Comparison of ENCODE assay signal across 20 cellular contexts in the genomic region with DNA sequence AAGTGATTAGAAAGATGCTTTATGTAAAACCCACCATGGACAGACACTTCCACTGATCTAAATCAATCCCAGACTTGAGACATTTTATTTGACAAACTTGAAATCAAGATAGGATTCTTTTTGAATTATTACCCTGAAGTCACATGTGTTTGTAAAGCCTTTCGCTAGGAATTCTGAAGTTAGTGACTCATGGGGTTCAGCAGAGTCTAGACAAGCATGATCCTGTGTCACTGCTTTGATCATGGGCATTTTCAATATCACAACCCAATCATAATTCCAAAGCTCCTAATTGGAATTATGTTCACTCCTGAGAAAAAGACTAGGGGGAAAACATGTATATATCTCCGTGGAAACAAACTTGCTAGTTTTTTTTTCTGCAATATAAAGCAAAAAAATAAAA.
DNase-seq lines count a peak whose midpoint lies in the region; TF ChIP-seq lines count a peak whose summit lies in the region.
"Had no signal": no experiment of that assay in that cellular context is flagged by ENCODE, and none has a peak within 500 bp of the region (broad histone marks: within the 10 kb centered on the region; RNA-seq: fewer than 3 reads in every experiment).

No MANE protein-coding gene starts in this region.

- BruUV-seq in mammary epithelial cell (replicated peaks; lab: Mats Ljungman, UMichigan) = no TSS peak

- H3K79me2 ChIP-seq in mammary epithelial cell (ENCODE audit: insufficient read depth, low read length) = no peaks in the 10 kb centered on the region

- no peak overlapping the region for H3K4me2 ChIP-seq in mammary epithelial cell (ENCODE audit: insufficient read depth, low read depth, low read length)

- CTCF ChIA-PET in mammary epithelial cell (lab: Charles Lee; ENCODE audit: low non-redundant PET) = interaction anchor here (0.7 kb wide), 1 partner anchor 89 kb away, joined by 7 read pairs; no protein-coding TSS in a partner anchor

- H2AFZ ChIP-seq in mammary epithelial cell (ENCODE audit: low read depth, low read length) = no peak overlapping the region

- H3K36me3 ChIP-seq in mammary epithelial cell (ENCODE audit: insufficient read depth, low read length) = no peaks in the 10 kb centered on the region
- no peaks in the 10 kb centered on the region for H3K36me3 ChIP-seq in BE2C
- H3K36me3 ChIP-seq: WERI-Rb-1 had no signal

- intact Hi-C loops in mammary epithelial cell (cut with micrococcal nuclease) = no loop called here

- no peaks in the 10 kb centered on the region for H4K20me1 ChIP-seq in mammary epithelial cell (ENCODE audit: insufficient read depth, low read length)

- H3K4me1 ChIP-seq in mammary epithelial cell (ENCODE audit: insufficient read depth, low read length) (no peaks in the 10 kb centered on the region), BE2C (no peaks in the 10 kb centered on the region)
- H3K4me1 ChIP-seq: psoas muscle had no signal

- H3K9me3 ChIP-seq in mammary epithelial cell (replicated peaks; ENCODE audit: insufficient read depth, low read length) (no peaks in the 10 kb centered on the region), BE2C (no peaks in the 10 kb centered on the region)
- H3K9me3 ChIP-seq: psoas muscle had no signal

- H3K9ac ChIP-seq in mammary epithelial cell (ENCODE audit: insufficient read depth, low read length) = no peak overlapping the region

- in situ Hi-C loops in Caki2 (cut with HindIII; ENCODE audit: low pct_unique_long_range_greater_than_20kb, low sequenced_read_pairs) = no loop called here
- in situ Hi-C loops in mammary epithelial cell (cut with MboI; ENCODE audit: low sequenced_read_pairs in 2 of 2) = no loop called here

- H3K4me3 ChIP-seq in mammary epithelial cell (replicated peaks in 1 of 3; ENCODE audit: insufficient read depth in 1 of 3, low read depth in 2 of 3, low read length in 3 of 3) (no peak overlapping the region), BE2C (ENCODE audit: low read depth, low read length) (no peak overlapping the region)
- H3K4me3 ChIP-seq: psoas muscle had no signal

- TF ChIP-seq CTCF in mammary epithelial cell (conservative IDR thresholded peaks at IDR 0.05 in 1 of 2, IDR thresholded peaks at IDR 0.05 in 1 of 2; ENCODE audit: extremely low read depth in 1 of 2, insufficient read depth in 1 of 2, low read depth in 1 of 2, low read length in 2 of 2) (no peak), BE2C (IDR thresholded peaks at IDR 0.05; ENCODE audit: low read depth, low read length) (no peak)

- DNase-seq in Caki2 (ENCODE audit: low read depth) (peak; percentile 2), NCI-H226 (peak; percentile 5), mammary epithelial cell (peak; percentile 19), myocyte (ENCODE audit: low read depth) (peak; percentile 18), NCI-H345 treated with DMSO at 0.1 percent for 48 hours (lab: John Stamatoyannopoulos, UW; ENCODE audit: unreplicated experiment) (no peak), mesenteric fat pad (ENCODE audit: low spot score) (no peak), BE2C (no peak)
- no peak for DNase-seq in effector CD4-positive, alpha-beta T cell
- DNase-seq: activated gamma-delta T cell treated with Interleukin-2 at 50 U/mL for 16 hours; anterior cingulate cortex; CD4-positive, alpha-beta T cell; endodermal cell; KBM-7; MV-4-11; NCI-H187 treated with DMSO at 0.1 percent for 48 hours; NCI-H446 treated with DMSO at 0.1 percent for 48 hours; psoas muscle; Right ventricle myocardium superior; stimulated activated CD4-positive, alpha-beta T cell treated with anti-CD3 and anti-CD28 coated beads, Interleukin-4, amount 100 ng/mL, for 24 hours; WERI-Rb-1 had no signal

- no peak overlapping the region for H3K27ac ChIP-seq in mammary epithelial cell (ENCODE audit: insufficient read depth, low read depth, low read length)
- H3K27ac ChIP-seq: psoas muscle, WERI-Rb-1 had no signal

- dilution Hi-C loops in mammary epithelial cell (cut with HindIII; ENCODE audit: low sequenced_read_pairs) = no loop called here

- H3K27me3 ChIP-seq in mammary epithelial cell (ENCODE audit: insufficient read depth, low read length) (no peaks in the 10 kb centered on the region), BE2C (no peaks in the 10 kb centered on the region; the same call in 1 of the 2 replicates)

- 3% methylated on average over 2 of the region's 2 CpGs for whole genome bisulfite sequencing in mammary epithelial cell (ENCODE audit: low coverage, missing lambda C conversion rate)

Comparison
In these comparisons a context has a peak if more than half of its experiments do, and no peak if none do; other contexts are left out.
1. DNase-seq: peak in Caki2 (single experiment), NCI-H226 (single experiment), mammary epithelial cell (single experiment) and myocyte (single experiment); none in NCI-H345 treated with DMSO at 0.1 percent for 48 hours (single experiment), mesenteric fat pad (single experiment), BE2C (single experiment) and effector CD4-positive, alpha-beta T cell (single experiment).